ENCODE assay signal across 8 cellular contexts in genomic region chr20:20712474-20713243, GRCh38. TPM values are rescaled to one million over a fixed set of nuclear protein-coding genes. Genes with fewer than 3 reads are reported as not detected.
A peak's percentile ranks its signal among the peaks of the same experiment; 100 is the strongest.
DNase-seq lines count a peak whose midpoint lies in the region; ATAC-seq, FAIRE-seq and TF ChIP-seq lines count a peak whose summit lies in the region.

Gene RALGAPA2, minus strand, starts transcription at chr20:20712644. Its CDS starts 164 bp downstream, at chr20:20712480.

- BruUV-seq in OCI-LY7 (replicated peaks; lab: Mats Ljungman, UMichigan), result no TSS peak
- TSS peak; percentile 73 for BruUV-seq in endothelial cell of umbilical vein (replicated peaks; lab: Mats Ljungman, UMichigan)

- H3K27ac ChIP-seq in OCI-LY7 (ENCODE audit: low read depth, low read length, poor library complexity, severe bottlenecking), result peak within 1 kb of the TSS; percentile 42
- peak within 1 kb of the TSS; percentile 77 for H3K27ac ChIP-seq in endothelial cell of umbilical vein (ENCODE audit: insufficient read depth, low read depth, low read length)

- H3K36me3 ChIP-seq in OCI-LY7 (ENCODE audit: insufficient read depth, low read length) (no peaks in the 10 kb centered on the region), endothelial cell of umbilical vein (ENCODE audit: control insufficient read depth in 2 of 2, extremely low read depth in 1 of 2, insufficient read depth in 2 of 2, low read length in 2 of 2) (no peaks in the 10 kb centered on the region)

- ATAC-seq in GM21526 (IDR thresholded peaks at IDR 0.05; ENCODE audit: low FRiP score, unreplicated experiment), result peak; percentile 96

- TF ChIP-seq POLR2A in endothelial cell of umbilical vein (IDR thresholded peaks at IDR 0.05; ENCODE audit: low read depth, low read length), result peak; percentile 36

- H3K4me3 ChIP-seq in OCI-LY7 (ENCODE audit: low read depth, low read length, poor library complexity, severe bottlenecking) (peak within 1 kb of the TSS; percentile 98), endothelial cell of umbilical vein (replicated peaks in 1 of 3; ENCODE audit: insufficient read depth in 1 of 3, low read depth in 1 of 3, low read length in 3 of 3) (peak within 1 kb of the TSS; percentile 72 to 99 (median 77))

- no peaks in the 10 kb centered on the region for H3K27me3 ChIP-seq in endothelial cell of umbilical vein (ENCODE audit: control insufficient read depth in 2 of 2, insufficient read depth in 2 of 2, low read length in 2 of 2)

- FAIRE-seq in endothelial cell of umbilical vein (lab: Jason Lieb, UNC), result peak; percentile 81

- dilution Hi-C loops in endothelial cell of umbilical vein (cut with MboI; ENCODE audit: extremely low pct_ligation_motif_present, low sequenced_read_pairs), result no loop called here

- H4K20me1 ChIP-seq in OCI-LY7 (ENCODE audit: insufficient read depth, low read length) (no peaks in the 10 kb centered on the region), endothelial cell of umbilical vein (replicated peaks; ENCODE audit: control insufficient read depth, extremely low read depth, insufficient read depth, low read length) (no peaks in the 10 kb centered on the region)

- TF ChIP-seq CTCF in OCI-LY7 (conservative IDR thresholded peaks at IDR 0.05; ENCODE audit: low read length) (no peak), endothelial cell of umbilical vein (IDR thresholded peaks at IDR 0.05; ENCODE audit: extremely low read depth in 1 of 2, insufficient read depth in 1 of 2, low read depth in 1 of 2, low read length in 2 of 2) (no peak)

- POLR2A ChIA-PET in OCI-LY7 (lab: Charles Lee) (interaction anchor here (0.6 to 0.9 kb wide), 6 partner anchors 114 to 1151 kb away, joined by 3 to 9 read pairs (median 3); no protein-coding TSS in a partner anchor), endothelial cell of umbilical vein (lab: Charles Lee) (interaction anchor here (0.8 to 1.0 kb wide), 2 partner anchors 48 to 90 kb away, joined by 3 to 4 read pairs; no protein-coding TSS in a partner anchor)

- peak within 1 kb of the TSS; percentile 87 for H3K4me2 ChIP-seq in OCI-LY7 (ENCODE audit: low read length)
- H3K4me2 ChIP-seq in endothelial cell of umbilical vein (ENCODE audit: insufficient read depth, low read length), result peak within 1 kb of the TSS; percentile 94

- intact Hi-C loops in OCI-LY7 (cut with micrococcal nuclease; ENCODE audit: unreplicated experiment), result loop anchor here (5.0 kb wide), 1 partner anchor 45 kb away; no protein-coding TSS in a partner anchor
- intact Hi-C loops in endothelial cell of umbilical vein (cut with micrococcal nuclease), result loop anchor here (1.0 to 5.0 kb wide), 6 partner anchors 19 to 113 kb away; no protein-coding TSS in a partner anchor

- H3K79me2 ChIP-seq in OCI-LY7 (ENCODE audit: insufficient read depth, low read depth, low read length), result peaks cover 9% of the 10 kb centered on the region; the same call in 1 of the 2 replicates
- H3K79me2 ChIP-seq in endothelial cell of umbilical vein (ENCODE audit: control insufficient read depth, insufficient read depth, low read length), result peaks cover 15% of the 10 kb centered on the region

- peak within 1 kb of the TSS; percentile 79 for H3K9ac ChIP-seq in endothelial cell of umbilical vein (replicated peaks; ENCODE audit: extremely low read depth, insufficient read depth, low read length)

- no peaks in the 10 kb centered on the region for H3K9me1 ChIP-seq in endothelial cell of umbilical vein (replicated peaks; ENCODE audit: control insufficient read depth, extremely low read depth, insufficient read depth, low read length)

- peaks cover 19% of the 10 kb centered on the region for H3K4me1 ChIP-seq in OCI-LY7 (ENCODE audit: insufficient read depth, low read length, poor library complexity, severe bottlenecking)
- peaks cover 21% of the 10 kb centered on the region for H3K4me1 ChIP-seq in endothelial cell of umbilical vein (ENCODE audit: control insufficient read depth, extremely low read depth, insufficient read depth, low read length)

- H3K9me2 ChIP-seq in OCI-LY7 (ENCODE audit: insufficient read depth, low read length), result no peaks in the 10 kb centered on the region

- H3K9me3 ChIP-seq in OCI-LY7 (ENCODE audit: low read length) (no peaks in the 10 kb centered on the region), endothelial cell of umbilical vein (replicated peaks; ENCODE audit: control insufficient read depth, insufficient read depth, low read length) (no peaks in the 10 kb centered on the region)

- CTCF ChIA-PET in OCI-LY7 (lab: Charles Lee; ENCODE audit: unreplicated experiment) (no interaction called here), endothelial cell of umbilical vein (lab: Charles Lee) (interaction anchor here (0.6 to 2.6 kb wide), 7 partner anchors 10 to 112 kb away, joined by 3 to 22 read pairs (median 6); no protein-coding TSS in a partner anchor)

- peak within 1 kb of the TSS; percentile 99 for H2AFZ ChIP-seq in OCI-LY7 (ENCODE audit: low read length)
- peak within 1 kb of the TSS; percentile 82 for H2AFZ ChIP-seq in endothelial cell of umbilical vein (ENCODE audit: low read depth, low read length)

- peak; percentile 98 for DNase-seq in D341Med (ENCODE audit: low spot score)
- peak; percentile 94 for DNase-seq in HuH-7.5 (ENCODE audit: low spot score)
- peak; percentile 97 for DNase-seq in OCI-LY7 (ENCODE audit: low spot score)
- DNase-seq in activated T-cell treated with anti-CD3 and anti-CD28 coated beads for 1 hour (ENCODE audit: low read depth), result peak; percentile 95
- peak; percentile 99 for DNase-seq in endothelial cell of umbilical vein (ENCODE audit: low read depth, low spot score)
- DNase-seq in midbrain (lab: John Stamatoyannopoulos, UW), result peak; percentile 99
- DNase-seq in stimulated activated CD8-positive, alpha-beta memory T cell treated with anti-CD3 and anti-CD28 coated beads, Interleukin-2, amount 100 ng/mL, for 1 hour (ENCODE audit: low read depth in 2 of 2), result peak; percentile 85 to 91

TF ChIP-seq in endothelial cell of umbilical vein, 7 proteins besides CTCF, POLR2A, EP300 and RAD21:
- peak; percentile 57 for TF ChIP-seq POLR2AphosphoS5 (IDR thresholded peaks at IDR 0.05; ENCODE audit: insufficient read depth, low read depth, low read length)
- no peak for TF ChIP-seq GATA2 (IDR thresholded peaks at IDR 0.05; ENCODE audit: insufficient read depth, insufficient read length, low read depth, low read length)
TF ChIP-seq in endothelial cell of umbilical vein: peak in this region for 1.

RNA-seq across cellular contexts. Expression of gene RALGAPA2, which starts in this region (rescaled TPM):
- total RNA-seq in OCI-LY7 (2014; rRNA removed; shearing (Covaris generic)), result 9.1 TPM in 2 replicates
- 17.8 and 20.2 TPM in 2 replicates for total RNA-seq in OCI-LY7 (2022)
- 39.7 and 46.8 TPM in 2 replicates for total RNA-seq in endothelial cell of umbilical vein
- 8.1 and 10.0 TPM in 2 replicates for polyA plus RNA-seq in endothelial cell of umbilical vein
- 9.7 and 9.9 TPM in 2 replicates for polyA plus RNA-seq in endothelial cell of umbilical vein (2011; cell fraction: cytosol; rRNA removed)
- polyA plus RNA-seq in endothelial cell of umbilical vein (2011; cell fraction: nucleus; rRNA removed), result 34.7 and 38.6 TPM in 2 replicates
- 14.3 and 14.9 TPM in 2 replicates for polyA plus RNA-seq in endothelial cell of umbilical vein (2012)
- polyA minus RNA-seq in endothelial cell of umbilical vein, result 45.8 and 48.3 TPM in 2 replicates
- polyA minus RNA-seq in endothelial cell of umbilical vein (2011; cell fraction: cytosol; rRNA and poly(A)+ RNA removed), result 3.3 TPM
- polyA minus RNA-seq in endothelial cell of umbilical vein (2011; cell fraction: nucleus; rRNA and poly(A)+ RNA removed), result 92.9 and 113 TPM in 2 replicates

Comparison
In these comparisons a context has a peak if more than half of its experiments do, and no peak if none do; other contexts are left out.
1. Peak in every context shown above with its lines: DNase-seq, ATAC-seq, H3K4me3 ChIP-seq and H3K27ac ChIP-seq.